8 cellular contexts compared by ENCODE assay signal in the genomic region with DNA sequence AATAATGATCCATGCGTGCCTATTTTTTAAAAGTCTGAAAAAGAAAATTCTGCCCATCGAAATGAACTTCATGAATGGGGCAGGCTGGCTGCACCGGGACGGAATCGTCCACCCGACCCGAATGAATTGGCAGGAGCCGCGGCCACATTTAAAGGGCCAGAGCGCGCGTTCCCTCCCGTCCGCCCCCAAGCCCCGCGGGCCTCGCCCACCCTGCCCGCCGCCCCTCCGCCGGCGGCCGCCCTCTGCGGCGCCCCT. TPM values are rescaled to one million over a fixed set of nuclear protein-coding genes. Genes with fewer than 3 reads are reported as not detected.
DNase-seq lines count a peak whose midpoint lies in the region; ATAC-seq and TF ChIP-seq lines count a peak whose summit lies in the region.

No MANE protein-coding gene starts in this region.

- no peak for TF ChIP-seq CTCF in AG04450 (IDR thresholded peaks at IDR 0.05; ENCODE audit: low read depth, low read length)

- ATAC-seq in GM19438 (IDR thresholded peaks at IDR 0.05; ENCODE audit: low read depth, unreplicated experiment) = peak; percentile 0

- H3K9me3 ChIP-seq in AG04450 (ENCODE audit: control insufficient read depth, insufficient read depth, low read length) (peaks cover 7% of the 10 kb centered on the region; the same call in 1 of the 2 replicates), ectodermal cell (ENCODE audit: control insufficient read depth, low read length) (no peaks in the 10 kb centered on the region), neuron (ENCODE audit: low read length) (no peaks in the 10 kb centered on the region)

- DNase-seq in AG04450 (ENCODE audit: low read depth, low spot score) (no peak), HS-27A (ENCODE audit: low read depth) (peak; percentile 38), hippocampal formation (lab: John Stamatoyannopoulos, UW) (no peak), SIG-M5 treated with dmso at 0.1 percent for 504 hours (lab: John Stamatoyannopoulos, UW; ENCODE audit: unreplicated experiment) (no peak), NCI-H524 treated with DMSO at 0.1 percent for 48 hours (lab: John Stamatoyannopoulos, UW) (no peak)

- no peak overlapping the region for H3K27ac ChIP-seq in AG04450 (ENCODE audit: low read depth, low read length)
- H3K27ac ChIP-seq in ectodermal cell (ENCODE audit: insufficient read depth, low read depth, low read length, poor library complexity, severe bottlenecking) = no peak overlapping the region

- H3K36me3 ChIP-seq in ectodermal cell (ENCODE audit: control insufficient read depth, insufficient read depth, low read length) (no peaks in the 10 kb centered on the region), neuron (ENCODE audit: insufficient read depth, low read length) (no peaks in the 10 kb centered on the region)

- H3K4me3 ChIP-seq in AG04450 (ENCODE audit: low read depth, low read length) (peak overlapping the region; percentile 60), ectodermal cell (ENCODE audit: insufficient read depth, low read depth, low read length) (peak overlapping the region; percentile 30), neuron (ENCODE audit: low read length) (peak overlapping the region; percentile 38)

- H2AFZ ChIP-seq in neuron (ENCODE audit: low read depth, low read length) = no peak overlapping the region

- H3K27me3 ChIP-seq in AG04450 (ENCODE audit: control insufficient read depth, insufficient read depth, low read length) = peaks cover 78% of the 10 kb centered on the region
- H3K27me3 ChIP-seq in ectodermal cell (ENCODE audit: control insufficient read depth, insufficient read depth, low read length, poor library complexity, severe bottlenecking) = peaks cover 100% of the 10 kb centered on the region
- H3K27me3 ChIP-seq in neuron (ENCODE audit: insufficient read depth, low read length) = peaks cover 93% of the 10 kb centered on the region

- CTCF ChIA-PET in AG04450 (lab: Charles Lee) = interaction anchor here (0.6 kb wide), 1 partner anchor 26 kb away, joined by 3 read pairs; no protein-coding TSS in a partner anchor

- H3K4me1 ChIP-seq in ectodermal cell (ENCODE audit: control insufficient read depth, insufficient read depth, low read length) (peaks cover 21% of the 10 kb centered on the region), neuron (ENCODE audit: insufficient read depth, low read length) (peaks cover 18% of the 10 kb centered on the region)

- POLR2A ChIA-PET in AG04450 (lab: Yijun Ruan, JAX) = no interaction called here

- WGBS in ectodermal cell, 2 experiments = 0 to 1% methylated on average over 25 of the region's 25 CpGs

RNA-seq across cellular contexts. Expression of a gene that starts 0.3 kb away (rescaled TPM):
- 0.05 TPM in 1 of 2 replicates, not detected in the other for polyA plus RNA-seq in AG04450 (2011; rRNA removed)
- not detected in 2 replicates for polyA minus RNA-seq in AG04450 (2011; rRNA and poly(A)+ RNA removed)
- polyA plus RNA-seq in ectodermal cell (2013, experiment 1 of 4) = 1.8 TPM
- polyA plus RNA-seq in ectodermal cell (2013, experiment 2 of 4) = 1.3 TPM
- polyA plus RNA-seq in ectodermal cell (2013, experiment 3 of 4) = 1.8 TPM
- 1.3 TPM for polyA plus RNA-seq in ectodermal cell (2013, experiment 4 of 4)
